Comparison of ENCODE assay signal across 22 cellular contexts in the genomic region with DNA sequence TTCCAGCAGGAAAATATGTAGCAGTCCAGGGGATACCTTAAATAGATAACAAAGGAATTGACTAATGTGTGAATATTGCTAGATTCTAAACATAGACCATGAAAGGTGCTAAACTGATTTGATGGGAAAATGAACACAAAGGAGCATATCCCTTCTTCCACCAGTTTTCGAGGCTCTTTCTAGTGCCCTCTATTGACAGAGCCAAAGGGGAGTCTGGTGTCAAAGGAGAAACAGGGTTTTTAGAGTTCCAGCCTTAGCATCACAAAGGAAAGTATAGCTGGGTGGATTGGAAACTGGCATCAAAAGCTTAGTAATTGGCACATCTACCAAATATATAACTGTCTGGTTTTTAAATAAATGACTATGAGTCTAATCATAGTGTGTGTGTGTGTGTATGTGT.
DNase-seq lines count a peak whose midpoint lies in the region; ATAC-seq and TF ChIP-seq lines count a peak whose summit lies in the region.
"Had no signal": no experiment of that assay in that cellular context is flagged by ENCODE, and none has a peak within 500 bp of the region (broad histone marks: within the 10 kb centered on the region; RNA-seq: fewer than 3 reads in every experiment).

No MANE protein-coding gene starts in this region.

- H3K27ac ChIP-seq in GM23338 (ENCODE audit: low read depth) (no peak overlapping the region), mesendoderm (ENCODE audit: low read depth, low read length) (no peak overlapping the region)
- H3K27ac ChIP-seq: 22Rv1; BLaER1 treated with 17β-estradiol and CSF1 and Interleukin-3, amounts not matched to agents 10 nM and 100 nM had no signal

- H3K79me1 ChIP-seq in mesendoderm (ENCODE audit: low read length) = no peaks in the 10 kb centered on the region

- no peak overlapping the region for H2BK120ac ChIP-seq in mesendoderm (ENCODE audit: low read depth, low read length)

- H3K4me1 Mint-ChIP-seq in GM23338 (no peaks in the 10 kb centered on the region; the same call in 2 of the 3 replicates), WTC11 (peaks cover 4% of the 10 kb centered on the region; the same call in 1 of the 2 replicates)
- H3K4me1 Mint-ChIP-seq in naive thymus-derived CD8-positive, alpha-beta T cell = no peaks in the 10 kb centered on the region
- H3K4me1 Mint-ChIP-seq: CD14-positive monocyte; CD8-positive, alpha-beta memory T cell had no signal

- H3K27me3 ChIP-seq in GM23338 (ENCODE audit: insufficient read depth) (no peaks in the 10 kb centered on the region), NT2/D1 (ENCODE audit: insufficient read depth, insufficient read length) (no peaks in the 10 kb centered on the region), mesendoderm (ENCODE audit: insufficient read depth, low read length, poor library complexity) (no peaks in the 10 kb centered on the region)
- H3K27me3 ChIP-seq: BE2C; BLaER1 treated with 17β-estradiol and CSF1 and Interleukin-3, amounts not matched to agents 10 nM and 100 nM had no signal

- no peaks in the 10 kb centered on the region for H3K9me2 ChIP-seq in GM23338 (ENCODE audit: insufficient read depth)

- no peaks in the 10 kb centered on the region for H4K20me1 ChIP-seq in GM23338 (replicated peaks; ENCODE audit: insufficient read depth)
- H4K20me1 ChIP-seq: BLaER1 treated with 17β-estradiol and CSF1 and Interleukin-3, amounts not matched to agents 10 nM and 100 nM had no signal

- intact Hi-C loops in posterior cingulate gyrus (cut with DNase I) = no loop called here

- no peak overlapping the region for H3K18ac ChIP-seq in mesendoderm (ENCODE audit: low read length)

- no peak overlapping the region for H3K23ac ChIP-seq in mesendoderm (ENCODE audit: low read length)

- H3K56ac ChIP-seq in mesendoderm (ENCODE audit: low read length) = no peak overlapping the region

- H3F3A ChIP-seq in GM23338 (replicated peaks; ENCODE audit: low read depth) = no peaks in the 10 kb centered on the region

- DNase-seq in GM23338 (ENCODE audit: low spot score) (peak; percentile 36), NT2/D1 (ENCODE audit: low read depth, low spot score) (peak; percentile 5), WTC11 (ENCODE audit: low spot score) (no peak), mesendoderm (peak; percentile 7), posterior cingulate gyrus (no peak), Ammon's horn (ENCODE audit: low spot score) (no peak)
- DNase-seq in naive thymus-derived CD8-positive, alpha-beta T cell = no peak
- DNase-seq: BE2C; CD4-positive, alpha-beta T cell; CD8-positive, alpha-beta memory T cell; DMS 273 treated with DMSO at 0.1 percent for 48 hours; DMS79; EL; GDM1; GOT3; H7 had no signal

- H4K5ac ChIP-seq in mesendoderm (ENCODE audit: low read length) = no peak overlapping the region

- no CpG with 5 or more reads among the region's 1 CpG for WGBS in mesendoderm (ENCODE audit: extremely low coverage, insufficient coverage, low lambda C conversion rate)

- H4K8ac ChIP-seq in mesendoderm (ENCODE audit: low read depth, low read length) = no peak overlapping the region

- ATAC-seq in GM23338 (peak; percentile 48), WTC11 (peak; percentile 83), HG02678 (IDR thresholded peaks at IDR 0.05; ENCODE audit: unreplicated experiment) (no peak)
- no peak for ATAC-seq in naive thymus-derived CD8-positive, alpha-beta T cell
- ATAC-seq: GM12878, HCT116 had no signal

- H3K36me3 ChIP-seq in GM23338 (ENCODE audit: insufficient read depth) = no peaks in the 10 kb centered on the region
- no peaks in the 10 kb centered on the region for H3K36me3 ChIP-seq in NT2/D1 (ENCODE audit: insufficient read depth, insufficient read length, low read length)
- H3K36me3 ChIP-seq in mesendoderm (ENCODE audit: control insufficient read depth, insufficient read depth, low read length) = no peaks in the 10 kb centered on the region
- H3K36me3 ChIP-seq: BE2C; BLaER1 treated with 17β-estradiol and CSF1 and Interleukin-3, amounts not matched to agents 10 nM and 100 nM had no signal

- H3K79me2 ChIP-seq in GM23338 (replicated peaks; ENCODE audit: insufficient read depth) = no peaks in the 10 kb centered on the region
- no peaks in the 10 kb centered on the region for H3K79me2 ChIP-seq in mesendoderm (ENCODE audit: control insufficient read depth, insufficient read depth, low read length)

- CTCF ChIA-PET in WTC11 (lab: Charles Lee) = no interaction called here

- TF ChIP-seq CTCF in GM23338 (conservative IDR thresholded peaks at IDR 0.05; ENCODE audit: low read depth in 2 of 2) (peak; percentile 25 to 51; a peak in 3 of 4 replicates), WTC11 (IDR thresholded peaks at IDR 0.05) (no peak)

- no peak overlapping the region for H3K4me3 Mint-ChIP-seq in GM23338
- no peak overlapping the region for H3K4me3 Mint-ChIP-seq in WTC11
- no peak overlapping the region for H3K4me3 Mint-ChIP-seq in naive thymus-derived CD8-positive, alpha-beta T cell
- H3K4me3 Mint-ChIP-seq: CD14-positive monocyte; CD4-positive, alpha-beta T cell; CD8-positive, alpha-beta memory T cell had no signal

- H3K27me3 Mint-ChIP-seq in GM23338 (ENCODE audit: insufficient read depth, low read depth, poor library complexity) (no peaks in the 10 kb centered on the region), WTC11 (ENCODE audit: low read depth) (no peaks in the 10 kb centered on the region)
- no peaks in the 10 kb centered on the region for H3K27me3 Mint-ChIP-seq in naive thymus-derived CD8-positive, alpha-beta T cell
- H3K27me3 Mint-ChIP-seq: CD4-positive, alpha-beta T cell had no signal

- no peak overlapping the region for H3K4ac ChIP-seq in mesendoderm (ENCODE audit: low read depth, low read length)

- POLR2A ChIA-PET in WTC11 (lab: Charles Lee) = no interaction called here
- POLR2A ChIA-PET in naive thymus-derived CD8-positive, alpha-beta T cell (lab: Charles Lee) = no interaction called here

- H3K4me2 ChIP-seq in GM23338 (no peak overlapping the region), mesendoderm (ENCODE audit: low read length) (no peak overlapping the region)
- H3K4me2 ChIP-seq: BLaER1 treated with 17β-estradiol and CSF1 and Interleukin-3, amounts not matched to agents 10 nM and 100 nM had no signal

- H3K9me3 ChIP-seq in NT2/D1 (ENCODE audit: insufficient read depth, low read length) = no peaks in the 10 kb centered on the region
- H3K9me3 ChIP-seq: BE2C; BLaER1 treated with 17β-estradiol and CSF1 and Interleukin-3, amounts not matched to agents 10 nM and 100 nM had no signal

- H3K36me3 Mint-ChIP-seq in GM23338 (ENCODE audit: low read depth) (no peaks in the 10 kb centered on the region), WTC11 (no peaks in the 10 kb centered on the region)
- no peaks in the 10 kb centered on the region for H3K36me3 Mint-ChIP-seq in naive thymus-derived CD8-positive, alpha-beta T cell
- H3K36me3 Mint-ChIP-seq: CD14-positive monocyte; CD8-positive, alpha-beta memory T cell had no signal

- H3K9ac ChIP-seq in NT2/D1 (ENCODE audit: insufficient read length, low read depth) (no peak overlapping the region), mesendoderm (ENCODE audit: low read length) (no peak overlapping the region)
- H3K9ac ChIP-seq: BLaER1 treated with 17β-estradiol and CSF1 and Interleukin-3, amounts not matched to agents 10 nM and 100 nM had no signal

- no peak overlapping the region for H3K4me3 ChIP-seq in GM23338
- no peak overlapping the region for H3K4me3 ChIP-seq in NT2/D1 (ENCODE audit: insufficient read length, low read depth)
- H3K4me3 ChIP-seq in mesendoderm (ENCODE audit: low read length) = no peak overlapping the region
- H3K4me3 ChIP-seq: BLaER1 treated with 17β-estradiol and CSF1 and Interleukin-3, amounts not matched to agents 10 nM and 100 nM; GM12878 had no signal

- H3K27ac Mint-ChIP-seq in GM23338 (no peak overlapping the region), WTC11 (no peak overlapping the region)
- H3K27ac Mint-ChIP-seq in naive thymus-derived CD8-positive, alpha-beta T cell = no peak overlapping the region
- H3K27ac Mint-ChIP-seq: CD14-positive monocyte; CD4-positive, alpha-beta T cell; CD8-positive, alpha-beta memory T cell had no signal

- H2AK5ac ChIP-seq in mesendoderm (ENCODE audit: low read length) = no peak overlapping the region

- no peaks in the 10 kb centered on the region for H3K9me3 Mint-ChIP-seq in GM23338
- no peaks in the 10 kb centered on the region for H3K9me3 Mint-ChIP-seq in WTC11
- peaks cover 0 to 3% (median 0%) of the 10 kb centered on the region in 9 donors for H3K9me3 Mint-ChIP-seq in naive thymus-derived CD8-positive, alpha-beta T cell
- H3K9me3 Mint-ChIP-seq: CD4-positive, alpha-beta T cell had no signal

- H2BK15ac ChIP-seq in mesendoderm (replicated peaks; ENCODE audit: low read depth) = no peak overlapping the region

- H3K4me1 ChIP-seq in GM23338 (ENCODE audit: insufficient read depth) (0 out of 2 replicates have a peak, but pooled peaks cover 3% of the 10 kb centered on the region), NT2/D1 (ENCODE audit: insufficient read depth, insufficient read length) (no peaks in the 10 kb centered on the region), mesendoderm (ENCODE audit: control insufficient read depth, low read depth, low read length) (no peaks in the 10 kb centered on the region)
- H3K4me1 ChIP-seq: BE2C; BLaER1 treated with 17β-estradiol and CSF1 and Interleukin-3, amounts not matched to agents 10 nM and 100 nM had no signal

- no peak overlapping the region for H2AFZ ChIP-seq in GM23338

- no peak overlapping the region for H2BK5ac ChIP-seq in mesendoderm (ENCODE audit: low read length)

TF ChIP-seq in GM23338, 12 proteins besides CTCF, POLR2A, EP300 and RAD21 (continues in another document):
- no peak for TF ChIP-seq STAT1 (IDR thresholded peaks at IDR 0.05; ENCODE audit: unreplicated experiment)

TF ChIP-seq in WTC11, 78 proteins besides CTCF, POLR2A, EP300 and RAD21 (continues in another document):
- TF ChIP-seq ESRRA (CRISPR knock-in tag; IDR thresholded peaks at IDR 0.05; ENCODE audit: borderline replicate concordance) (no peak), ZNF219 (CRISPR knock-in tag; IDR thresholded peaks at IDR 0.05; ENCODE audit: borderline replicate concordance) (no peak)
- TF ChIP-seq, protein P1, sequence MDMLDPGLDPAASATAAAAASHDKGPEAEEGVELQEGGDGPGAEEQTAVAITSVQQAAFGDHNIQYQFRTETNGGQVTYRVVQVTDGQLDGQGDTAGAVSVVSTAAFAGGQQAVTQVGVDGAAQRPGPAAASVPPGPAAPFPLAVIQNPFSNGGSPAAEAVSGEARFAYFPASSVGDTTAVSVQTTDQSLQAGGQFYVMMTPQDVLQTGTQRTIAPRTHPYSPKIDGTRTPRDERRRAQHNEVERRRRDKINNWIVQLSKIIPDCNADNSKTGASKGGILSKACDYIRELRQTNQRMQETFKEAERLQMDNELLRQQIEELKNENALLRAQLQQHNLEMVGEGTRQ (CRISPR knock-in tag; IDR thresholded peaks at IDR 0.05) = no peak

Comparison
In these comparisons a context has a peak if more than half of its experiments do, and no peak if none do; other contexts are left out.
1. ATAC-seq: peak in GM23338 (single experiment) and WTC11 (single experiment); none in naive thymus-derived CD8-positive, alpha-beta T cell (0 of 2) and HG02678 (single experiment).
2. DNase-seq: peak in GM23338 (single experiment), NT2/D1 (single experiment) and mesendoderm (single experiment); none in WTC11 (single experiment), posterior cingulate gyrus (0 of 10), naive thymus-derived CD8-positive, alpha-beta T cell (0 of 10) and Ammon's horn (single experiment).